Comparison of ENCODE assay signal across 14 cellular contexts in the genomic region with DNA sequence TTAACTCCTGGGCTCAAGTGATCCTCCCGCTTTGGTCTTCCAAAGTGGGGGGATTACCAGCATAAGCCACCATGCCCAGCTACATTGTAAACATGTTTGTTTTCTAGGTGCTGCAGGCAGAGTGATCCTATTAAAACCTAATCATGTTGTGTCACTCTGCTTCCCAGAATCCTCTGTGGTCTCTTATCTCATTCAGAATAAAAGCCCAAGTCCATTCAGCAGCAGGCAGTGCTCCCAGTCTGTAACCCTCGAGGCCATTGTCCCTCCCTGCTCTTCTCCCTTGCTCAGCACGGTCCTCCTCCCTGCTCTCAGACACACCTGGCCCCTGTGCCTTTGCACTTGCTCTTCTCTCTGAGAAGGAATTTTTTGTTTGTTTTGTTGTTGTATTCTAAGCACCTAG.
"Had no signal": no experiment of that assay in that cellular context is flagged by ENCODE, and none has a peak within 500 bp of the region (broad histone marks: within the 10 kb centered on the region; RNA-seq: fewer than 3 reads in every experiment).

No MANE protein-coding gene starts in this region.

- H3K4me3 Mint-ChIP-seq: activated CD4-positive, alpha-beta T cell treated with anti-CD3 and anti-CD28 coated beads, Interleukin-2, amount 10 ng/mL, durations not matched to agents 24 days and 14 days; activated naive CD8-positive, alpha-beta T cell treated with anti-CD3 and anti-CD28 coated beads for 36 hours had no signal

- DNase-seq: activated CD4-positive, alpha-beta T cell treated with anti-CD3 and anti-CD28 coated beads, Interleukin-2, amount 10 ng/mL, durations not matched to agents 24 days and 14 days; activated effector memory CD4-positive, alpha-beta T cell treated with Interleukin-2 at 50 U/mL for 16 hours; activated naive CD8-positive, alpha-beta T cell treated with anti-CD3 and anti-CD28 coated beads for 36 hours; activated T-cell treated with anti-CD3 and anti-CD28 coated beads for 4 hours; anterior cingulate cortex; dorsolateral prefrontal cortex; glutamatergic neuron; mesenchymal stem cell; psoas muscle; stimulated activated CD4-positive, alpha-beta T cell treated with anti-CD3 and anti-CD28 coated beads, Interleukin-2, amount 100 ng/mL, for 48 hours; stimulated activated CD8-positive, alpha-beta memory T cell treated with anti-CD3 and anti-CD28 coated beads, Interleukin-4, amount 100 ng/mL, for 48 hours; stomach had no signal

- H3K27ac Mint-ChIP-seq: activated CD4-positive, alpha-beta T cell treated with anti-CD3 and anti-CD28 coated beads, Interleukin-2, amount 10 ng/mL, durations not matched to agents 24 days and 14 days had no signal

- ATAC-seq: esophagus mucosa, psoas muscle had no signal

- H3K4me1 ChIP-seq: psoas muscle had no signal

- H3K36me3 ChIP-seq: thoracic aorta had no signal

- H3K27me3 ChIP-seq: dorsolateral prefrontal cortex, stomach had no signal

- H3K4me3 ChIP-seq: dorsolateral prefrontal cortex, psoas muscle, stomach, thoracic aorta had no signal

- H3K4me1 Mint-ChIP-seq: activated CD4-positive, alpha-beta T cell treated with anti-CD3 and anti-CD28 coated beads, Interleukin-2, amount 10 ng/mL, durations not matched to agents 24 days and 14 days; activated naive CD8-positive, alpha-beta T cell treated with anti-CD3 and anti-CD28 coated beads for 36 hours had no signal

- H3K27me3 Mint-ChIP-seq: activated CD4-positive, alpha-beta T cell treated with anti-CD3 and anti-CD28 coated beads, Interleukin-2, amount 10 ng/mL, durations not matched to agents 24 days and 14 days; activated naive CD8-positive, alpha-beta T cell treated with anti-CD3 and anti-CD28 coated beads for 36 hours had no signal

- H3K27ac ChIP-seq: psoas muscle, stomach, thoracic aorta had no signal

- H3K9me3 ChIP-seq: psoas muscle, stomach, thoracic aorta had no signal

- H3K9me3 Mint-ChIP-seq: activated CD4-positive, alpha-beta T cell treated with anti-CD3 and anti-CD28 coated beads, Interleukin-2, amount 10 ng/mL, durations not matched to agents 24 days and 14 days; activated naive CD8-positive, alpha-beta T cell treated with anti-CD3 and anti-CD28 coated beads for 36 hours had no signal
